In genomic region chr2:42907835-42908234, GRCh38 we compare ENCODE assay signal across 19 cellular contexts.
DNase-seq lines count a peak whose midpoint lies in the region; ATAC-seq and TF ChIP-seq lines count a peak whose summit lies in the region.
"Had no signal": no experiment of that assay in that cellular context is flagged by ENCODE, and none has a peak within 500 bp of the region (broad histone marks: within the 10 kb centered on the region; RNA-seq: fewer than 3 reads in every experiment).

No MANE protein-coding gene starts in this region.

- H3K4me3 Mint-ChIP-seq in activated CD8-positive, alpha-beta T cell treated with anti-CD3 and anti-CD28 coated beads for 36 hours: no peak overlapping the region
- H3K4me3 Mint-ChIP-seq: activated CD4-positive, alpha-beta T cell treated with anti-CD3 and anti-CD28 coated beads, Interleukin-2, amount 10 ng/mL, durations not matched to agents 24 days and 14 days; activated naive CD4-positive, alpha-beta T cell treated with anti-CD3 and anti-CD28 coated beads, Interleukin-2, amount 50 U/mL, for 24 hours; CD4-positive, alpha-beta T cell; naive thymus-derived CD4-positive, alpha-beta T cell had no signal

- no peaks in the 10 kb centered on the region for H3K9me3 ChIP-seq in left ventricle myocardium inferior (replicated peaks)
- no peaks in the 10 kb centered on the region for H3K9me3 ChIP-seq in lower lobe of right lung
- H3K9me3 ChIP-seq in skeletal muscle tissue (ENCODE audit: control insufficient read depth in 3 of 3, low read length in 3 of 3): no peaks in the 10 kb centered on the region
- H3K9me3 ChIP-seq in aorta (ENCODE audit: control insufficient read depth, low read length): no peaks in the 10 kb centered on the region
- H3K9me3 ChIP-seq in PC-3 (ENCODE audit: low read length): no peaks in the 10 kb centered on the region

- H3K9me3 Mint-ChIP-seq in activated CD8-positive, alpha-beta T cell treated with anti-CD3 and anti-CD28 coated beads for 36 hours: no peaks in the 10 kb centered on the region
- H3K9me3 Mint-ChIP-seq: activated CD4-positive, alpha-beta T cell treated with anti-CD3 and anti-CD28 coated beads, Interleukin-2, amount 10 ng/mL, durations not matched to agents 24 days and 14 days; activated naive CD4-positive, alpha-beta T cell treated with anti-CD3 and anti-CD28 coated beads, Interleukin-2, amount 50 U/mL, for 24 hours; CD4-positive, alpha-beta T cell; naive thymus-derived CD4-positive, alpha-beta T cell had no signal

- H3K36me3 ChIP-seq in left ventricle myocardium inferior: no peaks in the 10 kb centered on the region
- H3K36me3 ChIP-seq in lower lobe of right lung: no peaks in the 10 kb centered on the region
- H3K36me3 ChIP-seq in skeletal muscle tissue (ENCODE audit: control insufficient read depth in 3 of 3, insufficient read depth in 3 of 3, low read length in 3 of 3): no peaks in the 10 kb centered on the region
- no peaks in the 10 kb centered on the region for H3K36me3 ChIP-seq in aorta (ENCODE audit: control insufficient read depth in 1 of 2, insufficient read depth in 2 of 2, low read length in 1 of 2)
- no peaks in the 10 kb centered on the region for H3K36me3 ChIP-seq in PC-3 (ENCODE audit: low read depth, low read length)
- H3K36me3 ChIP-seq: brain microvascular endothelial cell had no signal

- POLR2A ChIA-PET in activated CD8-positive, alpha-beta T cell treated with anti-CD3 and anti-CD28 coated beads for 36 hours (lab: Charles Lee): no interaction called here
- POLR2A ChIA-PET in PC-3 (lab: Charles Lee; ENCODE audit: unreplicated experiment): no interaction called here

- TF ChIP-seq CTCF in left ventricle myocardium inferior (IDR thresholded peaks at IDR 0.05; ENCODE audit: borderline replicate concordance) (no peak), lower lobe of right lung (IDR thresholded peaks at IDR 0.05) (no peak), PC-3 (conservative IDR thresholded peaks at IDR 0.05; ENCODE audit: low read depth, low read length) (no peak)
- TF ChIP-seq CTCF in activated CD8-positive, alpha-beta T cell treated with anti-CD3 and anti-CD28 coated beads for 36 hours (IDR thresholded peaks at IDR 0.05): no peak

- H3K27ac ChIP-seq in left ventricle myocardium inferior (replicated peaks) (peak overlapping the region; percentile 88), lower lobe of right lung (peak overlapping the region; percentile 80), skeletal muscle tissue (ENCODE audit: low read depth, low read length) (peak overlapping the region; percentile 86), aorta (ENCODE audit: low read depth in 1 of 2, low read length in 2 of 2) (peak overlapping the region; percentile 72 to 86), PC-3 (ENCODE audit: low read length) (no peak overlapping the region)
- H3K27ac ChIP-seq: brain microvascular endothelial cell, HL-60 had no signal

- H3K27me3 Mint-ChIP-seq in activated CD8-positive, alpha-beta T cell treated with anti-CD3 and anti-CD28 coated beads for 36 hours: peaks cover 1% of the 10 kb centered on the region

- 85 to 90% methylated on average over 1 of the region's 1 CpG for WGBS in aorta, 2 donors

- H3K4me2 ChIP-seq in PC-3 (ENCODE audit: low read length): no peak overlapping the region

- H3K36me3 Mint-ChIP-seq in activated CD8-positive, alpha-beta T cell treated with anti-CD3 and anti-CD28 coated beads for 36 hours (ENCODE audit: low read depth): no peaks in the 10 kb centered on the region
- H3K36me3 Mint-ChIP-seq: activated naive CD4-positive, alpha-beta T cell treated with anti-CD3 and anti-CD28 coated beads, Interleukin-2, amount 50 U/mL, for 24 hours; naive thymus-derived CD4-positive, alpha-beta T cell had no signal

- DNase-seq in left ventricle myocardium inferior (no peak), left cardiac atrium (no peak), lower lobe of right lung (no peak), aorta (no peak), AG08396 (ENCODE audit: low spot score) (no peak), PC-3 (no peak)
- no peak for DNase-seq in activated CD8-positive, alpha-beta T cell treated with anti-CD3 and anti-CD28 coated beads for 36 hours
- DNase-seq: activated CD4-positive, alpha-beta T cell treated with anti-CD3 and anti-CD28 coated beads, Interleukin-2, amount 10 ng/mL, durations not matched to agents 24 days and 14 days; brain microvascular endothelial cell; CD4-positive, alpha-beta T cell; hippocampal formation; KBM-7; left colon; naive thymus-derived CD4-positive, alpha-beta T cell; NCI-H1048; NCI-H82 had no signal

- H3K79me2 ChIP-seq in PC-3 (ENCODE audit: low read length): no peaks in the 10 kb centered on the region

- H3K4me3 ChIP-seq in left ventricle myocardium inferior (no peak overlapping the region), lower lobe of right lung (no peak overlapping the region), skeletal muscle tissue (ENCODE audit: low read length in 3 of 3) (no peak overlapping the region), aorta (ENCODE audit: low read length in 2 of 2) (no peak overlapping the region), PC-3 (ENCODE audit: low read length) (no peak overlapping the region)

- no peak overlapping the region for H2AFZ ChIP-seq in PC-3 (ENCODE audit: low read length)

- H3K9me2 ChIP-seq in PC-3 (replicated peaks; ENCODE audit: low read length): no peaks in the 10 kb centered on the region

- no TSS peak for BruUV-seq in PC-3 (replicated peaks; lab: Mats Ljungman, UMichigan)

- H3K9ac ChIP-seq in skeletal muscle tissue (ENCODE audit: low read depth in 1 of 3, low read length in 3 of 3) (no peak overlapping the region), PC-3 (ENCODE audit: low read length) (no peak overlapping the region)

- H3K27me3 ChIP-seq in left ventricle myocardium inferior (ENCODE audit: low read depth) (no peaks in the 10 kb centered on the region), lower lobe of right lung (ENCODE audit: low read depth) (peaks cover 28% of the 10 kb centered on the region), skeletal muscle tissue (ENCODE audit: control insufficient read depth in 3 of 3, insufficient read depth in 3 of 3, low read length in 3 of 3) (no peaks in the 10 kb centered on the region), aorta (ENCODE audit: control insufficient read depth in 1 of 2, insufficient read depth in 2 of 2, low read length in 1 of 2) (no peaks in the 10 kb centered on the region), PC-3 (ENCODE audit: low read length) (no peaks in the 10 kb centered on the region)
- H3K27me3 ChIP-seq: brain microvascular endothelial cell had no signal

- H3F3A ChIP-seq in PC-3 (ENCODE audit: low read length, unreplicated experiment): no peaks in the 10 kb centered on the region

- H3K27ac Mint-ChIP-seq in activated CD8-positive, alpha-beta T cell treated with anti-CD3 and anti-CD28 coated beads for 36 hours: no peak overlapping the region
- H3K27ac Mint-ChIP-seq: activated CD4-positive, alpha-beta T cell treated with anti-CD3 and anti-CD28 coated beads, Interleukin-2, amount 10 ng/mL, durations not matched to agents 24 days and 14 days; activated naive CD4-positive, alpha-beta T cell treated with anti-CD3 and anti-CD28 coated beads, Interleukin-2, amount 50 U/mL, for 24 hours; CD4-positive, alpha-beta T cell had no signal

- no peaks in the 10 kb centered on the region for H4K20me1 ChIP-seq in PC-3 (ENCODE audit: low read length)

- no peaks in the 10 kb centered on the region for H3K4me1 Mint-ChIP-seq in activated CD8-positive, alpha-beta T cell treated with anti-CD3 and anti-CD28 coated beads for 36 hours (ENCODE audit: low read depth)
- H3K4me1 Mint-ChIP-seq: activated CD4-positive, alpha-beta T cell treated with anti-CD3 and anti-CD28 coated beads, Interleukin-2, amount 10 ng/mL, durations not matched to agents 24 days and 14 days; activated naive CD4-positive, alpha-beta T cell treated with anti-CD3 and anti-CD28 coated beads, Interleukin-2, amount 50 U/mL, for 24 hours had no signal

- intact Hi-C loops in left ventricle myocardium inferior (cut with micrococcal nuclease) (no loop called here), left cardiac atrium (cut with DNase I) (no loop called here), lower lobe of right lung (cut with DNase I) (no loop called here), aorta (cut with DNase I) (loop anchor here in 1 of 2 donors (2.0 kb wide), 1 partner anchor 15 kb away; no protein-coding TSS in a partner anchor), PC-3 (cut with micrococcal nuclease) (no loop called here)
- intact Hi-C loops in activated CD8-positive, alpha-beta T cell treated with anti-CD3 and anti-CD28 coated beads for 36 hours (cut with micrococcal nuclease): no loop called here

- peaks cover 77% of the 10 kb centered on the region for H3K4me1 ChIP-seq in left ventricle myocardium inferior
- H3K4me1 ChIP-seq in lower lobe of right lung: peaks cover 52% of the 10 kb centered on the region
- H3K4me1 ChIP-seq in skeletal muscle tissue (ENCODE audit: control insufficient read depth in 3 of 3, insufficient read depth in 3 of 3, low read length in 3 of 3): peaks cover 40 to 50% (median 49%) of the 10 kb centered on the region in 3 donors
- H3K4me1 ChIP-seq in aorta (ENCODE audit: control insufficient read depth in 1 of 2, insufficient read depth in 2 of 2, low read length in 2 of 2): peaks cover 0 to 2% of the 10 kb centered on the region in 2 donors
- H3K4me1 ChIP-seq in PC-3 (ENCODE audit: insufficient read depth, low read length): peaks cover 9% of the 10 kb centered on the region; the same call in 1 of the 2 replicates

- CTCF ChIA-PET in activated CD8-positive, alpha-beta T cell treated with anti-CD3 and anti-CD28 coated beads for 36 hours (lab: Charles Lee): interaction anchor here (1.0 kb wide), 1 partner anchor 9 kb away, joined by 3 read pairs; no protein-coding TSS in a partner anchor
- CTCF ChIA-PET in PC-3 (lab: Charles Lee): no interaction called here

- no peak for ATAC-seq in left cardiac atrium
- ATAC-seq in lower lobe of right lung: no peak
- ATAC-seq in aorta (ENCODE audit: low FRiP score): no peak
- ATAC-seq in activated CD8-positive, alpha-beta T cell treated with anti-CD3 and anti-CD28 coated beads for 36 hours: no peak
- ATAC-seq in PC-3: no peak
